9 cellular contexts compared by ENCODE assay signal in the genomic region with DNA sequence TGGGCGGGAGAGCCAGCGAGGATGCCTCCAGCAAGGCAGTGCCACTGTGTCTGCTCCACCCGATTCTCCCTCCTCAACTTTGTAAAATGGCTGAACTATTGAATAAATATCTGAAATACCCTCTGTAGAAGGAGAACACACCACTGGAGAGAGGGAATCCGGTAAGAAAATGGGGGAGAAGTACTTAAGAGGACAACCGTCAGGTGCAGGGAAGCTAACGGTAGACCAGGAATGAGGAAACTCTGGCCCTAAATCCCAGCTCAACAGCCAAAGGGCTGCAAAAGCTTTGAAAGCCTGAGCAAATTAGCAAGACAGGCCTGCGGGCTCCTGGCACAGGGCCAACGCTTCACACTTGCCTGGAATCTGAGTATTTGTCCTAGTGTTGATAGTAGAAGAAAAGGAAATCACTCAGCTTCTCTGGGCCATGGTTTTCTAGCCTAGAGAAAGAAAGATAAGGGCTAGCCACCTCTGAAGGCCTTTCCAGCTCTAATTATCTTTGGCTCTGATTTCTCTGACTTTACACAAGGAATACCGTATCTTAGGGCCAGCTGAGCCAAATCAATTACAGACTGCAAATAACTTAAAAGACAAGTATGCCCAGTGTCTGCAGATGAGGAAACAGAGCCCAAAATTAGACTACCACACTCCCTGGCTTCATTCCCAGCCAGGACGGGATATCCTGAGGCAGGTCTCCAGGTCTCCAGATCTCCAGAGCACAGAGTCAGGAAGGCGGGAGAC.
A peak's percentile ranks its signal among the peaks of the same experiment; 100 is the strongest.
DNase-seq lines count a peak whose midpoint lies in the region; ATAC-seq and TF ChIP-seq lines count a peak whose summit lies in the region.
"Had no signal": no experiment of that assay in that cellular context is flagged by ENCODE, and none has a peak within 500 bp of the region (broad histone marks: within the 10 kb centered on the region; RNA-seq: fewer than 3 reads in every experiment).

No MANE protein-coding gene starts in this region.

- H3K27ac ChIP-seq in VCaP (peak overlapping the region; percentile 41), right atrium auricular region (peak overlapping the region; percentile 51 to 66)
- no peak overlapping the region for H3K27ac ChIP-seq in effector memory CD4-positive, alpha-beta T cell (ENCODE audit: insufficient read depth, low read length, poor library complexity, severe bottlenecking)

- H3K27ac Mint-ChIP-seq in natural killer cell treated with Interleukin-12 subunit alpha and Interleukin-12 subunit beta and Interleukin-15 and Interleukin-18, amount 100 ng/mL, for 72 hours, result no peak overlapping the region
- no peak overlapping the region for H3K27ac Mint-ChIP-seq in natural killer cell
- H3K27ac Mint-ChIP-seq in stimulated activated effector memory CD8-positive, alpha-beta T cell treated with anti-CD3 and anti-CD28 coated beads, Interleukin-12 subunit alpha, Interleukin-12 subunit beta, amount 100 ng/mL, for 72 hours, result peak overlapping the region; percentile 54
- H3K27ac Mint-ChIP-seq: CD8-positive, alpha-beta T cell had no signal

- peaks cover 60 to 64% of the 10 kb centered on the region in 2 donors for H3K4me1 Mint-ChIP-seq in natural killer cell treated with Interleukin-12 subunit alpha and Interleukin-12 subunit beta and Interleukin-15 and Interleukin-18, amount 100 ng/mL, for 72 hours (ENCODE audit: low read depth in 2 of 2)
- peaks cover 56 to 79% of the 10 kb centered on the region in 2 donors for H3K4me1 Mint-ChIP-seq in natural killer cell
- H3K4me1 Mint-ChIP-seq in stimulated activated effector memory CD8-positive, alpha-beta T cell treated with anti-CD3 and anti-CD28 coated beads, Interleukin-12 subunit alpha, Interleukin-12 subunit beta, amount 100 ng/mL, for 72 hours, result peaks cover 93% of the 10 kb centered on the region

- no peaks in the 10 kb centered on the region for H3K36me3 ChIP-seq in right atrium auricular region
- H3K36me3 ChIP-seq in effector memory CD4-positive, alpha-beta T cell (ENCODE audit: control insufficient read depth, insufficient read depth, low read length), result peaks cover under 1% of the 10 kb centered on the region

- H3K36me3 Mint-ChIP-seq in natural killer cell treated with Interleukin-12 subunit alpha and Interleukin-12 subunit beta and Interleukin-15 and Interleukin-18, amount 100 ng/mL, for 72 hours, result no peaks in the 10 kb centered on the region
- H3K36me3 Mint-ChIP-seq in natural killer cell, result no peaks in the 10 kb centered on the region
- H3K36me3 Mint-ChIP-seq in stimulated activated effector memory CD8-positive, alpha-beta T cell treated with anti-CD3 and anti-CD28 coated beads, Interleukin-12 subunit alpha, Interleukin-12 subunit beta, amount 100 ng/mL, for 72 hours, result peaks cover 70% of the 10 kb centered on the region

- no peak overlapping the region for H3K4me3 ChIP-seq in right atrium auricular region
- H3K4me3 ChIP-seq in effector memory CD4-positive, alpha-beta T cell (ENCODE audit: insufficient read depth, low read depth, low read length, poor library complexity, severe bottlenecking), result no peak overlapping the region

- DNase-seq in natural killer cell treated with Interleukin-12 subunit alpha and Interleukin-12 subunit beta and Interleukin-15 and Interleukin-18, amount 100 ng/mL, for 72 hours (ENCODE audit: low spot score), result peak; percentile 10
- no peak for DNase-seq in natural killer cell
- peak; percentile 87 for DNase-seq in right atrium auricular region (ENCODE audit: low spot score)
- no peak for DNase-seq in stimulated activated effector memory CD8-positive, alpha-beta T cell treated with anti-CD3 and anti-CD28 coated beads, Interleukin-12 subunit alpha, Interleukin-12 subunit beta, amount 100 ng/mL, for 72 hours (ENCODE audit: low spot score in 2 of 2)
- no peak for DNase-seq in effector memory CD4-positive, alpha-beta T cell

- H3K27me3 Mint-ChIP-seq in natural killer cell treated with Interleukin-12 subunit alpha and Interleukin-12 subunit beta and Interleukin-15 and Interleukin-18, amount 100 ng/mL, for 72 hours, result peaks cover 7 to 15% of the 10 kb centered on the region in 2 donors
- peaks cover 18 to 42% of the 10 kb centered on the region in 2 donors for H3K27me3 Mint-ChIP-seq in natural killer cell (ENCODE audit: low read depth in 2 of 2)

- no peak for ATAC-seq in natural killer cell treated with Interleukin-12 subunit alpha and Interleukin-12 subunit beta and Interleukin-15 and Interleukin-18, amount 100 ng/mL, for 72 hours
- no peak for ATAC-seq in natural killer cell
- ATAC-seq in stimulated activated effector memory CD8-positive, alpha-beta T cell treated with anti-CD3 and anti-CD28 coated beads, Interleukin-12 subunit alpha, Interleukin-12 subunit beta, amount 100 ng/mL, for 72 hours, result no peak
- no peak for ATAC-seq in HG03442 (IDR thresholded peaks at IDR 0.05; ENCODE audit: unreplicated experiment)
- no peak for ATAC-seq in GM21360 (IDR thresholded peaks at IDR 0.05; ENCODE audit: unreplicated experiment)
- ATAC-seq: CD8-positive, alpha-beta T cell had no signal

- intact Hi-C loops in natural killer cell (cut with micrococcal nuclease), result no loop called here

- H3K9me3 Mint-ChIP-seq in natural killer cell treated with Interleukin-12 subunit alpha and Interleukin-12 subunit beta and Interleukin-15 and Interleukin-18, amount 100 ng/mL, for 72 hours, result peaks cover 2% of the 10 kb centered on the region
- H3K9me3 Mint-ChIP-seq in natural killer cell, result no peaks in the 10 kb centered on the region
- no peaks in the 10 kb centered on the region for H3K9me3 Mint-ChIP-seq in stimulated activated effector memory CD8-positive, alpha-beta T cell treated with anti-CD3 and anti-CD28 coated beads, Interleukin-12 subunit alpha, Interleukin-12 subunit beta, amount 100 ng/mL, for 72 hours
- H3K9me3 Mint-ChIP-seq: CD8-positive, alpha-beta T cell had no signal

- no peaks in the 10 kb centered on the region for H3K9me3 ChIP-seq in right atrium auricular region
- no peaks in the 10 kb centered on the region for H3K9me3 ChIP-seq in effector memory CD4-positive, alpha-beta T cell (ENCODE audit: control insufficient read depth, low read length)

- no peaks in the 10 kb centered on the region for H3K27me3 ChIP-seq in right atrium auricular region
- no peaks in the 10 kb centered on the region for H3K27me3 ChIP-seq in effector memory CD4-positive, alpha-beta T cell (replicated peaks; ENCODE audit: control insufficient read depth, insufficient read depth, low read length, poor library complexity, severe bottlenecking)

- H3K4me1 ChIP-seq in right atrium auricular region, result peaks cover 0 to 80% of the 10 kb centered on the region in 2 donors
- peaks cover 47% of the 10 kb centered on the region for H3K4me1 ChIP-seq in effector memory CD4-positive, alpha-beta T cell (ENCODE audit: control insufficient read depth, insufficient read depth, low read length, poor library complexity, severe bottlenecking)

- TF ChIP-seq CTCF in natural killer cell (IDR thresholded peaks at IDR 0.05) (no peak), VCaP (conservative IDR thresholded peaks at IDR 0.05) (no peak), right atrium auricular region (IDR thresholded peaks at IDR 0.05) (no peak)

- no peak overlapping the region for H3K4me3 Mint-ChIP-seq in natural killer cell treated with Interleukin-12 subunit alpha and Interleukin-12 subunit beta and Interleukin-15 and Interleukin-18, amount 100 ng/mL, for 72 hours
- no peak overlapping the region for H3K4me3 Mint-ChIP-seq in natural killer cell
- H3K4me3 Mint-ChIP-seq in stimulated activated effector memory CD8-positive, alpha-beta T cell treated with anti-CD3 and anti-CD28 coated beads, Interleukin-12 subunit alpha, Interleukin-12 subunit beta, amount 100 ng/mL, for 72 hours, result no peak overlapping the region
- H3K4me3 Mint-ChIP-seq: CD8-positive, alpha-beta T cell had no signal

Comparison
In these comparisons a context has a peak if more than half of its experiments do, and no peak if none do; other contexts are left out.
1. DNase-seq: peak in natural killer cell treated with Interleukin-12 subunit alpha and Interleukin-12 subunit beta and Interleukin-15 and Interleukin-18, amount 100 ng/mL, for 72 hours (single experiment) and right atrium auricular region (single experiment); none in natural killer cell (single experiment), stimulated activated effector memory CD8-positive, alpha-beta T cell treated with anti-CD3 and anti-CD28 coated beads, Interleukin-12 subunit alpha, Interleukin-12 subunit beta, amount 100 ng/mL, for 72 hours (0 of 2) and effector memory CD4-positive, alpha-beta T cell (0 of 3).